9 cellular contexts compared by ENCODE assay signal in the genomic region with DNA sequence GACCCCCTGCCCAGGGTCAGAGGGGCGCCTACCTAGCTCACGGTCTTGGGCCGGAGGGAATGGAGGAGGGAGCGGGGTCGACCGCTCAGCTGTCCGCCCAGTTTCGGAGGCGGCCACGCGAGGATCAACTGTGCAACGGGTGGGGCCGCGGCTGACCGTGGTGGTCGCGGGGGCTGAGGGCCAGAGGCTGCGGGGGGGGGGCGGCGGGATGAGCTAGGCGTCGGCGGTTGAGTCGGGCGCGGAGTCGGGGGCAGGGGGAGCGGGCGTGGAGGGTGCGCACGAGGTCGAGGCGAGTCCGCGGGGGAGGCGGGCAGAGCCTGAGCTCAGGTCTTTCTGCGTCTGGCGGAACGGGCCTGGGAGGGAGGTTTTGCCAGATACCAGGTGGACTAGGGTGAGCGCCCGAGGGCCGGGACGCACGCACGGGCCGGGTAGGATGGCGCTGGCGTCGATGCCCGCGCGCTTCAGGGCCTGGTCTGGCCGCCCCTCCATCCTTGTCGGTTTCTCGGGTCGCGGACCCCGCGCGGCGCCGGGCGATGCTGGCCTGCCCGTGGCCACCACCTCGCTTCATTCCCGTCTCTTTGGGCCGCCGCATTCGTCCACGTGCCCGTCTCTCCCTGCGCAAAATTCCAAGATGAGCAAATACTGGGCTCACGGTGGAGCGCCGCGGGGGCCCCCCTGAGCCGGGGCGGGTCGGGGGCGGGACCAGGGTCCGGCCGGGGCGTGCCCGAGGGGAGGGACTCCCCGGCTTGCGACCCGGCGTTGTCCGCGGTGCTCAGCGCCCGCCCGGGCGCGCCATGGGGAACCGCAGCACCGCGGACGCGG. TPM values are rescaled to one million over a fixed set of nuclear protein-coding genes. Genes with fewer than 3 reads are reported as not detected.
DNase-seq lines count a peak whose midpoint lies in the region; ATAC-seq, FAIRE-seq and TF ChIP-seq lines count a peak whose summit lies in the region.
"Had no signal": no experiment of that assay in that cellular context is flagged by ENCODE, and none has a peak within 500 bp of the region (broad histone marks: within the 10 kb centered on the region; RNA-seq: fewer than 3 reads in every experiment).

A gene (plus strand): TSS at position 759 of the 822 bp plus-strand sequence. CDS start 36 bp downstream, at position 795.

- TF ChIP-seq CTCF in prostate gland (IDR thresholded peaks at IDR 0.05) = no peak

- H3K4me1 Mint-ChIP-seq in activated naive CD8-positive, alpha-beta T cell treated with anti-CD3 and anti-CD28 coated beads, Interleukin-2, amount 10 ng/mL, durations not matched to agents 7 days and 5 days = peaks cover 8% of the 10 kb centered on the region

- H3K4me3 ChIP-seq in right cardiac atrium (ENCODE audit: low read length) (peak within 1 kb of the TSS; percentile 8), prostate gland (peak within 1 kb of the TSS; percentile 4 to 33)

- WGBS in right cardiac atrium = 10% methylated on average over 100 of the region's 100 CpGs
- 21% methylated on average over 91 of the region's 100 CpGs for WGBS in prostate gland

- peak; percentile 36 for DNase-seq in EL
- peak; percentile 24 for DNase-seq in activated naive CD8-positive, alpha-beta T cell treated with anti-CD3 and anti-CD28 coated beads, Interleukin-2, amount 10 ng/mL, durations not matched to agents 7 days and 5 days
- peak in 2 of 3 donors; percentile 56 to 70 for DNase-seq in right cardiac atrium
- DNase-seq in prostate gland (ENCODE audit: low spot score) = no peak
- no peak for DNase-seq in NCI-H748 (lab: John Stamatoyannopoulos, UW; ENCODE audit: unreplicated experiment)
- DNase-seq in H54 (ENCODE audit: insufficient read length, low spot score) = no peak
- DNase-seq in NCI-H82 treated with DMSO at 0.1 percent for 48 hours (lab: John Stamatoyannopoulos, UW; ENCODE audit: unreplicated experiment) = no peak
- DNase-seq: NCI-H2029 treated with DMSO at 0.1 percent for 48 hours had no signal

- no peak for ATAC-seq in activated naive CD8-positive, alpha-beta T cell treated with anti-CD3 and anti-CD28 coated beads, Interleukin-2, amount 10 ng/mL, durations not matched to agents 7 days and 5 days (ENCODE audit: low read depth)
- ATAC-seq in right cardiac atrium (peak; percentile 54 to 55), GM18867 (IDR thresholded peaks at IDR 0.05; ENCODE audit: unreplicated experiment) (no peak)

- H3K27ac Mint-ChIP-seq in activated naive CD8-positive, alpha-beta T cell treated with anti-CD3 and anti-CD28 coated beads, Interleukin-2, amount 10 ng/mL, durations not matched to agents 7 days and 5 days = no peak within 1 kb of the TSS

- H3K36me3 ChIP-seq in prostate gland = no peaks in the 10 kb centered on the region

- H3K27me3 ChIP-seq in right cardiac atrium (ENCODE audit: control insufficient read depth, insufficient read depth) (no peaks in the 10 kb centered on the region), prostate gland (replicated peaks; ENCODE audit: insufficient read depth) (no peaks in the 10 kb centered on the region)

- H3K27ac ChIP-seq in right cardiac atrium (ENCODE audit: low read length) = no peak within 1 kb of the TSS
- H3K27ac ChIP-seq in prostate gland = no peak within 1 kb of the TSS

- intact Hi-C loops in right cardiac atrium (cut with DNase I) = no loop called here
- intact Hi-C loops in prostate gland (cut with DNase I) = no loop called here

- H3K9me3 Mint-ChIP-seq in activated naive CD8-positive, alpha-beta T cell treated with anti-CD3 and anti-CD28 coated beads, Interleukin-2, amount 10 ng/mL, durations not matched to agents 7 days and 5 days = no peaks in the 10 kb centered on the region

- FAIRE-seq in H54 (lab: Jason Lieb, UNC) = no peak

- POLR2A ChIA-PET in activated naive CD8-positive, alpha-beta T cell treated with anti-CD3 and anti-CD28 coated beads, Interleukin-2, amount 10 ng/mL, durations not matched to agents 7 days and 5 days (lab: Charles Lee) = no interaction called here

- peak within 1 kb of the TSS; percentile 56 for H3K4me3 Mint-ChIP-seq in activated naive CD8-positive, alpha-beta T cell treated with anti-CD3 and anti-CD28 coated beads, Interleukin-2, amount 10 ng/mL, durations not matched to agents 7 days and 5 days

- peaks cover 4% of the 10 kb centered on the region for H3K36me3 Mint-ChIP-seq in activated naive CD8-positive, alpha-beta T cell treated with anti-CD3 and anti-CD28 coated beads, Interleukin-2, amount 10 ng/mL, durations not matched to agents 7 days and 5 days

- H3K4me1 ChIP-seq in right cardiac atrium (ENCODE audit: control insufficient read depth, insufficient read depth, low read length) = peaks cover 10% of the 10 kb centered on the region
- no peaks in the 10 kb centered on the region for H3K4me1 ChIP-seq in prostate gland (replicated peaks)

- TF ChIP-seq POLR2A in prostate gland (IDR thresholded peaks at IDR 0.05) (no peak), H54 (IDR thresholded peaks at IDR 0.05; ENCODE audit: low read depth, low read length) (no peak)

- H3K9me3 ChIP-seq in right cardiac atrium (ENCODE audit: control insufficient read depth, low read length) (no peaks in the 10 kb centered on the region), prostate gland (no peaks in the 10 kb centered on the region)

- peaks cover 29% of the 10 kb centered on the region for H3K27me3 Mint-ChIP-seq in activated naive CD8-positive, alpha-beta T cell treated with anti-CD3 and anti-CD28 coated beads, Interleukin-2, amount 10 ng/mL, durations not matched to agents 7 days and 5 days

RNA-seq across cellular contexts. Expression of the gene that starts here (rescaled TPM):
- under 1 TPM; 0.51 to 0.72 TPM for total RNA-seq in activated naive CD8-positive, alpha-beta T cell treated with anti-CD3 and anti-CD28 coated beads, Interleukin-2, amount 10 ng/mL, durations not matched to agents 7 days and 5 days
- total RNA-seq in right cardiac atrium (1 to 10 TPM in 1 of 4 donors, under 1 TPM in 2, not detected in 1; 0.26 to 1.0 (median 0.29) TPM), prostate gland (under 1 TPM; 0.68 TPM)
- 0.14 TPM for polyA plus RNA-seq in right cardiac atrium

Comparison
In these comparisons a context has a peak if more than half of its experiments do, and no peak if none do; other contexts are left out.
1. Peak in DNase-seq in activated naive CD8-positive, alpha-beta T cell treated with anti-CD3 and anti-CD28 coated beads, Interleukin-2, amount 10 ng/mL, durations not matched to agents 7 days and 5 days; RNA of the gene not detected or under 1 TPM.
2. DNase-seq: peak in EL (single experiment) and right cardiac atrium (2 of 3); none in prostate gland (single experiment), NCI-H748 (single experiment), H54 (single experiment) and NCI-H82 treated with DMSO at 0.1 percent for 48 hours (single experiment).
3. ATAC-seq: peak in right cardiac atrium (2 of 2); none in activated naive CD8-positive, alpha-beta T cell treated with anti-CD3 and anti-CD28 coated beads, Interleukin-2, amount 10 ng/mL, durations not matched to agents 7 days and 5 days (single experiment) and GM18867 (single experiment).